ENCODE assay signal across 8 cellular contexts in genomic region chr20:56392282-56393132, GRCh38. TPM values are rescaled to one million over a fixed set of nuclear protein-coding genes. Genes with fewer than 3 reads are reported as not detected.
DNase-seq lines count a peak whose midpoint lies in the region; ATAC-seq and TF ChIP-seq lines count a peak whose summit lies in the region.

Gene CSTF1, plus strand, starts transcription at chr20:56392645. Its CDS starts 2,908 bp downstream, at chr20:56395553.

- H3K27me3 ChIP-seq in right atrium auricular region (no peaks in the 10 kb centered on the region), vagina (no peaks in the 10 kb centered on the region)

- intact Hi-C loops in vagina (cut with DNase I), result loop anchor here (10.0 kb wide), 1 partner anchor 72 kb away; the partner anchor contains the start of gene RTF2

- H3K27ac ChIP-seq in angular gyrus (ENCODE audit: low read depth, low read length) (peak within 1 kb of the TSS; percentile 86), right atrium auricular region (peak within 1 kb of the TSS; percentile 91), vagina (peak within 1 kb of the TSS; percentile 85)

- H3K4me3 ChIP-seq in right atrium auricular region (peak within 1 kb of the TSS; percentile 82 to 92), vagina (peak within 1 kb of the TSS; percentile 88 to 90)

- TF ChIP-seq POLR2A in vagina (IDR thresholded peaks at IDR 0.05), result peak in 1 of 2 donors; percentile 20

- peak; percentile 90 for ATAC-seq in GM18498 (IDR thresholded peaks at IDR 0.05; ENCODE audit: unreplicated experiment)
- peak; percentile 91 for ATAC-seq in HG02938 (IDR thresholded peaks at IDR 0.05; ENCODE audit: unreplicated experiment)

- H3K4me1 ChIP-seq in right atrium auricular region (peaks cover 0 to 24% of the 10 kb centered on the region in 2 donors), vagina (peaks cover 20% of the 10 kb centered on the region)

- TF ChIP-seq CTCF in right atrium auricular region (IDR thresholded peaks at IDR 0.05) (no peak), vagina (IDR thresholded peaks at IDR 0.05) (no peak)

- DNase-seq in NCI-H187 (lab: John Stamatoyannopoulos, UW), result peak; percentile 96 to 99
- DNase-seq in T-helper 2 cell, result peak; percentile 98 to 99 (median 99)
- peak; percentile 100 for DNase-seq in right atrium auricular region (ENCODE audit: low spot score)
- peak; percentile 98 for DNase-seq in pulmonary artery endothelial cell (ENCODE audit: low read depth, low spot score)
- peak; percentile 99 to 100 for DNase-seq in vagina (ENCODE audit: extremely low spot score in 2 of 2)

- H3K9me3 ChIP-seq in right atrium auricular region (no peaks in the 10 kb centered on the region), vagina (no peaks in the 10 kb centered on the region)

- peaks cover 25% of the 10 kb centered on the region for H3K36me3 ChIP-seq in right atrium auricular region
- peaks cover 0 to 20% of the 10 kb centered on the region in 2 donors for H3K36me3 ChIP-seq in vagina

RNA-seq across cellular contexts. Expression of gene CSTF1, which starts in this region (rescaled TPM):
- 10 to 100 TPM; 16.4 to 22.8 TPM for total RNA-seq in right atrium auricular region
- 29.7 and 39.7 TPM in 2 replicates for total RNA-seq in pulmonary artery endothelial cell
- 27.0 TPM for total RNA-seq in vagina

Comparison
In these comparisons a context has a peak if more than half of its experiments do, and no peak if none do; other contexts are left out.
1. Peak in every context shown above with its lines: DNase-seq, ATAC-seq, H3K4me3 ChIP-seq and H3K27ac ChIP-seq.